In genomic region chr1:107889524-107889923, GRCh38 we compare ENCODE assay signal across 21 cellular contexts.
"Had no signal": no experiment of that assay in that cellular context is flagged by ENCODE, and none has a peak within 500 bp of the region (broad histone marks: within the 10 kb centered on the region; RNA-seq: fewer than 3 reads in every experiment).

No MANE protein-coding gene starts in this region.

- H3K9me3 ChIP-seq: mucosa of descending colon, neutrophil, psoas muscle, stomach, thoracic aorta, transverse colon had no signal

- H3K4me3 ChIP-seq: heart right ventricle, mucosa of descending colon, psoas muscle, stomach, thoracic aorta, transverse colon had no signal

- H3K4me1 ChIP-seq: psoas muscle, transverse colon had no signal

- H3K36me3 ChIP-seq: heart right ventricle, neutrophil, stomach, thoracic aorta, transverse colon had no signal

- H3K27ac ChIP-seq: heart right ventricle, neutrophil, psoas muscle, stomach, thoracic aorta, transverse colon had no signal

- H3K27me3 ChIP-seq: heart right ventricle, neutrophil, stomach, transverse colon had no signal

- H3K27me3 Mint-ChIP-seq: naive thymus-derived CD8-positive, alpha-beta T cell had no signal

- ATAC-seq: esophagus mucosa; heart right ventricle; left lobe of liver; mucosa of descending colon; naive thymus-derived CD8-positive, alpha-beta T cell; psoas muscle; sciatic nerve had no signal

- DNase-seq: cortex of kidney; effector memory CD4-positive, alpha-beta T cell; heart right ventricle; hypothalamus; islet precursor cell; mammary epithelial cell; mucosa of descending colon; naive thymus-derived CD8-positive, alpha-beta T cell; psoas muscle; retina; stimulated activated CD4-positive, alpha-beta T cell treated with anti-CD3 and anti-CD28 coated beads, Interleukin-2, amount 100 ng/mL, for 24 hours; stimulated activated CD4-positive, alpha-beta T cell treated with anti-CD3 and anti-CD28 coated beads, Interleukin-4, amount 100 ng/mL, for 4 hours; stimulated activated naive CD4-positive, alpha-beta T cell; stomach; substantia nigra; transverse colon had no signal

- H3K4me3 Mint-ChIP-seq: naive thymus-derived CD8-positive, alpha-beta T cell had no signal
